ENCODE assay signal across 26 cellular contexts in genomic region chr19:38953677-38954076, GRCh38. TPM values are rescaled to one million over a fixed set of nuclear protein-coding genes. Genes with fewer than 3 reads are reported as not detected.
"Had no signal": no experiment of that assay in that cellular context is flagged by ENCODE, and none has a peak within 500 bp of the region (broad histone marks: within the 10 kb centered on the region; RNA-seq: fewer than 3 reads in every experiment).

No MANE protein-coding gene starts in this region.

- H3K9me3 Mint-ChIP-seq: activated CD8-positive, alpha-beta T cell treated with anti-CD3 and anti-CD28 coated beads for 36 hours; activated naive CD8-positive, alpha-beta T cell treated with anti-CD3 and anti-CD28 coated beads, Interleukin-2, amount 10 ng/mL, durations not matched to agents 7 days and 5 days; activated T-cell treated with anti-CD3 and anti-CD28 coated beads, Interleukin-2, amount 50 U/mL, for 72 hours; activated T-helper 2 cell treated with anti-CD3 and anti-CD28 coated beads, Interferon-gamma antibody, Interleukin-2, Interleukin-4, amounts not matched to agents 10 μg/mL and 5 μg/mL and 100 μg/mL, durations not matched to agents 14 hours and 24 hours and 36 hours had no signal

- FAIRE-seq: K562, RCC 7860 had no signal

- H3K4me3 Mint-ChIP-seq: activated CD8-positive, alpha-beta T cell treated with anti-CD3 and anti-CD28 coated beads for 36 hours; activated naive CD8-positive, alpha-beta T cell treated with anti-CD3 and anti-CD28 coated beads, Interleukin-2, amount 10 ng/mL, durations not matched to agents 7 days and 5 days; activated T-cell treated with anti-CD3 and anti-CD28 coated beads, Interleukin-2, amount 50 U/mL, for 72 hours had no signal

- H3K27ac Mint-ChIP-seq: activated CD8-positive, alpha-beta T cell treated with anti-CD3 and anti-CD28 coated beads for 36 hours; activated naive CD8-positive, alpha-beta T cell treated with anti-CD3 and anti-CD28 coated beads, Interleukin-2, amount 10 ng/mL, durations not matched to agents 7 days and 5 days; activated T-cell treated with anti-CD3 and anti-CD28 coated beads, Interleukin-2, amount 50 U/mL, for 72 hours; activated T-helper 2 cell treated with anti-CD3 and anti-CD28 coated beads, Interferon-gamma antibody, Interleukin-2, Interleukin-4, amounts not matched to agents 10 μg/mL and 5 μg/mL and 100 μg/mL, durations not matched to agents 14 hours and 24 hours and 36 hours had no signal

- H3K9me3 ChIP-seq: breast epithelium, SJSA1 had no signal

- ATAC-seq: activated CD4-positive, CD25-positive, alpha-beta regulatory T cell treated with anti-CD3 and anti-CD28 coated beads, Interleukin-2, amount 50 U/mL, for 24 hours; activated CD8-positive, alpha-beta T cell treated with anti-CD3 and anti-CD28 coated beads for 36 hours; activated T-cell treated with anti-CD3 and anti-CD28 coated beads, Interleukin-2, amount 50 U/mL, for 72 hours; K562; PC-3; SK-N-SH treated with all-trans-retinoic acid at 6 μM for 48 hours had no signal

- DNase-seq: activated CD4-positive, alpha-beta T cell treated with anti-CD3 and anti-CD28 coated beads for 4 hours; activated CD8-positive, alpha-beta memory T cell treated with anti-CD3 and anti-CD28 coated beads, Interleukin-2, amount 50 U/mL, for 4 hours; activated CD8-positive, alpha-beta T cell treated with anti-CD3 and anti-CD28 coated beads for 36 hours; activated gamma-delta T cell treated with Interleukin-2 at 50 U/mL for 16 hours; activated naive CD4-positive, alpha-beta T cell treated with anti-CD3 and anti-CD28 coated beads, Interleukin-2, amount 50 U/mL, for 16 hours; activated naive CD8-positive, alpha-beta T cell treated with anti-CD3 and anti-CD28 coated beads, Interleukin-2, amount 10 ng/mL, durations not matched to agents 7 days and 5 days; activated T-cell treated with anti-CD3 and anti-CD28 coated beads, Interleukin-2, amount 50 U/mL, for 72 hours; aorta; Kasumi-1; NCI-H1105 treated with DMSO at 0.1 percent for 48 hours; NCI-H1436 treated with DMSO at 0.1 percent for 48 hours; NCI-H187; NCI-H2081; NCI-H446; NCI-H524; PC-3; SHP77; SW 1271 had no signal

- H3K36me3 ChIP-seq: breast epithelium, SJSA1 had no signal

- H3K27me3 ChIP-seq: breast epithelium, SJSA1 had no signal

- H3K36me3 Mint-ChIP-seq: activated naive CD8-positive, alpha-beta T cell treated with anti-CD3 and anti-CD28 coated beads, Interleukin-2, amount 10 ng/mL, durations not matched to agents 7 days and 5 days had no signal

- H3K4me3 ChIP-seq: breast epithelium, K562, SJSA1 had no signal

- H3K27ac ChIP-seq: breast epithelium, SJSA1 had no signal

- H3K4me1 ChIP-seq: breast epithelium, SJSA1 had no signal

RNA-seq across cellular contexts. Expression of gene FBXO17, which starts 21.9 kb away (rescaled TPM):
- total RNA-seq: activated CD8-positive, alpha-beta T cell treated with anti-CD3 and anti-CD28 coated beads for 36 hours; activated naive CD8-positive, alpha-beta T cell treated with anti-CD3 and anti-CD28 coated beads, Interleukin-2, amount 10 ng/mL, durations not matched to agents 7 days and 5 days; activated T-cell treated with anti-CD3 and anti-CD28 coated beads, Interleukin-2, amount 50 U/mL, for 72 hours; activated T-helper 2 cell treated with anti-CD3 and anti-CD28 coated beads, Interferon-gamma antibody, Interleukin-2, Interleukin-4, amounts not matched to agents 10 μg/mL and 5 μg/mL and 100 μg/mL, durations not matched to agents 14 hours and 24 hours and 36 hours; PC-3; T-helper 1 cell treated with Interleukin-12 subunit alpha and Interleukin-12 subunit beta and Interleukin-4 antibody, amounts not matched to agents 30 ng/mL and 1 ng/mL, for 36 hours had no signal

RNA-seq across cellular contexts. Expression of gene CCER2, which starts 41.7 kb away (rescaled TPM):
- total RNA-seq: aorta, SJSA1 had no signal
